5 cellular contexts compared by ENCODE assay signal in the genomic region with DNA sequence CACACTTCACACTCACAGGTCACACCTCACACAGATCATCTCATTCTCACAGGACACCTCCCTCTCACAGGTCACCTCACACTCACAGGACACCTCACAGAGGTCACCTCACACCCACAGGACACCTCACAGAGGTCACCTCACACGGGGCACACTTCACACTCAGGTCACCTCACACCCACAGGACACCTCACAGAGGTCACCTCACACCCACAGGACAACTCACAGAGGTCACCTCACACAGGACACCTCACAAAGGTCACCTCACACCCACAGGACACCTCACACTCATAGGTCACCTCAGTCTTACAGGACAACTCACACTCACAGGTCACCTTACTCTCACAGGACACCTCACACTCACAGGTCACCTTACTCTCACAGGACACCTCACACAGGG. TPM values are rescaled to one million over a fixed set of nuclear protein-coding genes. Genes with fewer than 3 reads are reported as not detected.
"Had no signal": no experiment of that assay in that cellular context is flagged by ENCODE, and none has a peak within 500 bp of the region (broad histone marks: within the 10 kb centered on the region; RNA-seq: fewer than 3 reads in every experiment).

No MANE protein-coding gene starts in this region.

RNA-seq across cellular contexts. Expression of gene F7, which starts 6.9 kb away (rescaled TPM):
- total RNA-seq: GM23248, H4, HT-29 had no signal
- polyA plus RNA-seq: GM23248, IgD-negative memory B cell had no signal

RNA-seq across cellular contexts. Expression of gene F10, which starts 10.1 kb away (rescaled TPM):
- total RNA-seq: H4, HT-29 had no signal
- polyA plus RNA-seq: IgD-negative memory B cell had no signal

RNA-seq across cellular contexts. Expression of gene PROZ, which starts 46.0 kb away (rescaled TPM):
- total RNA-seq: GM23248, H4, H7, HT-29 had no signal
- polyA plus RNA-seq: GM23248, IgD-negative memory B cell had no signal
